Comparison of ENCODE assay signal across 1 cellular context in the genomic region with DNA sequence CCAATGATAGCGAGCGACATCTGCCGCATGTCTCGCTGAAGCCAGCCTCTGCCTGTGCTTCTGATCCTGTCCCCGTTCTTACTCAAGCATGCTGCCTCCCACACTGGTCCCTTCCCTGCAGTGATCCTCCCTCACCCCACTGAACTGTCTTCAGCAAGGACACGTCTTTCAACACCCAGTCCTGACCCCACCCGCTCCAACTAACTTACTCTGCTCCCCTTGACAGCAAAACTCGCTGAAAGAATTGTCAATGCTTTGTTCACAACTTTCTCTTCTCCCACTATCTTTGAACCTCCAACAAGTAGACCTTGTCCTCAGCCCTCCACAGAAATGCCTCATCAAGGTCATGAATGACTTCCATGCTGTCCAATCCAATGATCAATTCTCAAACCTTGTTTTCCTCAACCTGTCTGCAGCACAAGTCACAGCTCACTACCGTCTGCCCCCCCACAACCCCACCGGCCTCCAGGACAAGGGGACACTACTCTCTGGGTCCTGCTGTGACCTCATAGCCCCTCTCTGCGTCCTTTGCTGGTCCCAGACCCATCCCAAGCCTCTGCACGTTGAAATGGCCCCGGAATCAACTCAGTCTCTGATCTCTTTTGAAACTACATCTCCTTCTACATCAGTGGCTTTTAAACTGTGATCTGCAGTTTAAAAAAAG.
TF ChIP-seq lines count a peak whose summit lies in the region.

No MANE protein-coding gene starts in this region.

TF ChIP-seq in K562, 482 proteins besides CTCF, POLR2A, EP300 and RAD21 (continued from another document and continues in another):
- TF ChIP-seq, protein P1, sequence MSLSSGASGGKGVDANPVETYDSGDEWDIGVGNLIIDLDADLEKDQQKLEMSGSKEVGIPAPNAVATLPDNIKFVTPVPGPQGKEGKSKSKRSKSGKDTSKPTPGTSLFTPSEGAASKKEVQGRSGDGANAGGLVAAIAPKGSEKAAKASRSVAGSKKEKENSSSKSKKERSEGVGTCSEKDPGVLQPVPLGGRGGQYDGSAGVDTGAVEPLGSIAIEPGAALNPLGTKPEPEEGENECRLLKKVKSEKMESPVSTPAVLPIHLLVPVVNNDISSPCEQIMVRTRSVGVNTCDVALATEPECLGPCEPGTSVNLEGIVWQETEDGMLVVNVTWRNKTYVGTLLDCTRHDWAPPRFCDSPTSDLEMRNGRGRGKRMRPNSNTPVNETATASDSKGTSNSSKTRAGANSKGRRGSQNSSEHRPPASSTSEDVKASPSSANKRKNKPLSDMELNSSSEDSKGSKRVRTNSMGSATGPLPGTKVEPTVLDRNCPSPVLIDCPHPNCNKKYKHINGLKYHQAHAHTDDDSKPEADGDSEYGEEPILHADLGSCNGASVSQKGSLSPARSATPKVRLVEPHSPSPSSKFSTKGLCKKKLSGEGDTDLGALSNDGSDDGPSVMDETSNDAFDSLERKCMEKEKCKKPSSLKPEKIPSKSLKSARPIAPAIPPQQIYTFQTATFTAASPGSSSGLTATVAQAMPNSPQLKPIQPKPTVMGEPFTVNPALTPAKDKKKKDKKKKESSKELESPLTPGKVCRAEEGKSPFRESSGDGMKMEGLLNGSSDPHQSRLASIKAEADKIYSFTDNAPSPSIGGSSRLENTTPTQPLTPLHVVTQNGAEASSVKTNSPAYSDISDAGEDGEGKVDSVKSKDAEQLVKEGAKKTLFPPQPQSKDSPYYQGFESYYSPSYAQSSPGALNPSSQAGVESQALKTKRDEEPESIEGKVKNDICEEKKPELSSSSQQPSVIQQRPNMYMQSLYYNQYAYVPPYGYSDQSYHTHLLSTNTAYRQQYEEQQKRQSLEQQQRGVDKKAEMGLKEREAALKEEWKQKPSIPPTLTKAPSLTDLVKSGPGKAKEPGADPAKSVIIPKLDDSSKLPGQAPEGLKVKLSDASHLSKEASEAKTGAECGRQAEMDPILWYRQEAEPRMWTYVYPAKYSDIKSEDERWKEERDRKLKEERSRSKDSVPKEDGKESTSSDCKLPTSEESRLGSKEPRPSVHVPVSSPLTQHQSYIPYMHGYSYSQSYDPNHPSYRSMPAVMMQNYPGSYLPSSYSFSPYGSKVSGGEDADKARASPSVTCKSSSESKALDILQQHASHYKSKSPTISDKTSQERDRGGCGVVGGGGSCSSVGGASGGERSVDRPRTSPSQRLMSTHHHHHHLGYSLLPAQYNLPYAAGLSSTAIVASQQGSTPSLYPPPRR (CRISPR knock-in tag; IDR thresholded peaks at IDR 0.05; ENCODE audit: borderline replicate concordance), result no peak
- TF ChIP-seq SMARCA4 (IDR thresholded peaks at IDR 0.05), result peak; percentile 69; the same call in 1 of the 2 replicates
- 0 out of 2 replicates have a peak, but pooled peaks have one; percentile 32 for TF ChIP-seq ZNF263 (CRISPR knock-in tag; IDR thresholded peaks at IDR 0.05; ENCODE audit: borderline replicate concordance)
- 0 out of 2 replicates have a peak, but pooled peaks have one; percentile 48 for TF ChIP-seq HLTF (IDR thresholded peaks at IDR 0.05)
- TF ChIP-seq SMAD3 (CRISPR knock-in tag; conservative IDR thresholded peaks at IDR 0.05), result no peak
- TF ChIP-seq NCOA1 (IDR thresholded peaks at IDR 0.05; ENCODE audit: low read depth), result 0 out of 2 replicates have a peak, but pooled peaks have one; percentile 60
- TF ChIP-seq ELF2 (CRISPR knock-in tag; IDR thresholded peaks at IDR 0.05), result no peak
- no peak for TF ChIP-seq CBFB (CRISPR knock-in tag; IDR thresholded peaks at IDR 0.05)
- TF ChIP-seq ZNF408 (CRISPR knock-in tag; IDR thresholded peaks at IDR 0.05; ENCODE audit: low read depth), result no peak
- TF ChIP-seq ZNF655 (CRISPR knock-in tag; IDR thresholded peaks at IDR 0.05), result no peak
- TF ChIP-seq, protein P2, sequence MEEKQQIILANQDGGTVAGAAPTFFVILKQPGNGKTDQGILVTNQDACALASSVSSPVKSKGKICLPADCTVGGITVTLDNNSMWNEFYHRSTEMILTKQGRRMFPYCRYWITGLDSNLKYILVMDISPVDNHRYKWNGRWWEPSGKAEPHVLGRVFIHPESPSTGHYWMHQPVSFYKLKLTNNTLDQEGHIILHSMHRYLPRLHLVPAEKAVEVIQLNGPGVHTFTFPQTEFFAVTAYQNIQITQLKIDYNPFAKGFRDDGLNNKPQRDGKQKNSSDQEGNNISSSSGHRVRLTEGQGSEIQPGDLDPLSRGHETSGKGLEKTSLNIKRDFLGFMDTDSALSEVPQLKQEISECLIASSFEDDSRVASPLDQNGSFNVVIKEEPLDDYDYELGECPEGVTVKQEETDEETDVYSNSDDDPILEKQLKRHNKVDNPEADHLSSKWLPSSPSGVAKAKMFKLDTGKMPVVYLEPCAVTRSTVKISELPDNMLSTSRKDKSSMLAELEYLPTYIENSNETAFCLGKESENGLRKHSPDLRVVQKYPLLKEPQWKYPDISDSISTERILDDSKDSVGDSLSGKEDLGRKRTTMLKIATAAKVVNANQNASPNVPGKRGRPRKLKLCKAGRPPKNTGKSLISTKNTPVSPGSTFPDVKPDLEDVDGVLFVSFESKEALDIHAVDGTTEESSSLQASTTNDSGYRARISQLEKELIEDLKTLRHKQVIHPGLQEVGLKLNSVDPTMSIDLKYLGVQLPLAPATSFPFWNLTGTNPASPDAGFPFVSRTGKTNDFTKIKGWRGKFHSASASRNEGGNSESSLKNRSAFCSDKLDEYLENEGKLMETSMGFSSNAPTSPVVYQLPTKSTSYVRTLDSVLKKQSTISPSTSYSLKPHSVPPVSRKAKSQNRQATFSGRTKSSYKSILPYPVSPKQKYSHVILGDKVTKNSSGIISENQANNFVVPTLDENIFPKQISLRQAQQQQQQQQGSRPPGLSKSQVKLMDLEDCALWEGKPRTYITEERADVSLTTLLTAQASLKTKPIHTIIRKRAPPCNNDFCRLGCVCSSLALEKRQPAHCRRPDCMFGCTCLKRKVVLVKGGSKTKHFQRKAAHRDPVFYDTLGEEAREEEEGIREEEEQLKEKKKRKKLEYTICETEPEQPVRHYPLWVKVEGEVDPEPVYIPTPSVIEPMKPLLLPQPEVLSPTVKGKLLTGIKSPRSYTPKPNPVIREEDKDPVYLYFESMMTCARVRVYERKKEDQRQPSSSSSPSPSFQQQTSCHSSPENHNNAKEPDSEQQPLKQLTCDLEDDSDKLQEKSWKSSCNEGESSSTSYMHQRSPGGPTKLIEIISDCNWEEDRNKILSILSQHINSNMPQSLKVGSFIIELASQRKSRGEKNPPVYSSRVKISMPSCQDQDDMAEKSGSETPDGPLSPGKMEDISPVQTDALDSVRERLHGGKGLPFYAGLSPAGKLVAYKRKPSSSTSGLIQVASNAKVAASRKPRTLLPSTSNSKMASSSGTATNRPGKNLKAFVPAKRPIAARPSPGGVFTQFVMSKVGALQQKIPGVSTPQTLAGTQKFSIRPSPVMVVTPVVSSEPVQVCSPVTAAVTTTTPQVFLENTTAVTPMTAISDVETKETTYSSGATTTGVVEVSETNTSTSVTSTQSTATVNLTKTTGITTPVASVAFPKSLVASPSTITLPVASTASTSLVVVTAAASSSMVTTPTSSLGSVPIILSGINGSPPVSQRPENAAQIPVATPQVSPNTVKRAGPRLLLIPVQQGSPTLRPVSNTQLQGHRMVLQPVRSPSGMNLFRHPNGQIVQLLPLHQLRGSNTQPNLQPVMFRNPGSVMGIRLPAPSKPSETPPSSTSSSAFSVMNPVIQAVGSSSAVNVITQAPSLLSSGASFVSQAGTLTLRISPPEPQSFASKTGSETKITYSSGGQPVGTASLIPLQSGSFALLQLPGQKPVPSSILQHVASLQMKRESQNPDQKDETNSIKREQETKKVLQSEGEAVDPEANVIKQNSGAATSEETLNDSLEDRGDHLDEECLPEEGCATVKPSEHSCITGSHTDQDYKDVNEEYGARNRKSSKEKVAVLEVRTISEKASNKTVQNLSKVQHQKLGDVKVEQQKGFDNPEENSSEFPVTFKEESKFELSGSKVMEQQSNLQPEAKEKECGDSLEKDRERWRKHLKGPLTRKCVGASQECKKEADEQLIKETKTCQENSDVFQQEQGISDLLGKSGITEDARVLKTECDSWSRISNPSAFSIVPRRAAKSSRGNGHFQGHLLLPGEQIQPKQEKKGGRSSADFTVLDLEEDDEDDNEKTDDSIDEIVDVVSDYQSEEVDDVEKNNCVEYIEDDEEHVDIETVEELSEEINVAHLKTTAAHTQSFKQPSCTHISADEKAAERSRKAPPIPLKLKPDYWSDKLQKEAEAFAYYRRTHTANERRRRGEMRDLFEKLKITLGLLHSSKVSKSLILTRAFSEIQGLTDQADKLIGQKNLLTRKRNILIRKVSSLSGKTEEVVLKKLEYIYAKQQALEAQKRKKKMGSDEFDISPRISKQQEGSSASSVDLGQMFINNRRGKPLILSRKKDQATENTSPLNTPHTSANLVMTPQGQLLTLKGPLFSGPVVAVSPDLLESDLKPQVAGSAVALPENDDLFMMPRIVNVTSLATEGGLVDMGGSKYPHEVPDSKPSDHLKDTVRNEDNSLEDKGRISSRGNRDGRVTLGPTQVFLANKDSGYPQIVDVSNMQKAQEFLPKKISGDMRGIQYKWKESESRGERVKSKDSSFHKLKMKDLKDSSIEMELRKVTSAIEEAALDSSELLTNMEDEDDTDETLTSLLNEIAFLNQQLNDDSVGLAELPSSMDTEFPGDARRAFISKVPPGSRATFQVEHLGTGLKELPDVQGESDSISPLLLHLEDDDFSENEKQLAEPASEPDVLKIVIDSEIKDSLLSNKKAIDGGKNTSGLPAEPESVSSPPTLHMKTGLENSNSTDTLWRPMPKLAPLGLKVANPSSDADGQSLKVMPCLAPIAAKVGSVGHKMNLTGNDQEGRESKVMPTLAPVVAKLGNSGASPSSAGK (IDR thresholded peaks at IDR 0.05), result no peak
- TF ChIP-seq, protein P3, sequence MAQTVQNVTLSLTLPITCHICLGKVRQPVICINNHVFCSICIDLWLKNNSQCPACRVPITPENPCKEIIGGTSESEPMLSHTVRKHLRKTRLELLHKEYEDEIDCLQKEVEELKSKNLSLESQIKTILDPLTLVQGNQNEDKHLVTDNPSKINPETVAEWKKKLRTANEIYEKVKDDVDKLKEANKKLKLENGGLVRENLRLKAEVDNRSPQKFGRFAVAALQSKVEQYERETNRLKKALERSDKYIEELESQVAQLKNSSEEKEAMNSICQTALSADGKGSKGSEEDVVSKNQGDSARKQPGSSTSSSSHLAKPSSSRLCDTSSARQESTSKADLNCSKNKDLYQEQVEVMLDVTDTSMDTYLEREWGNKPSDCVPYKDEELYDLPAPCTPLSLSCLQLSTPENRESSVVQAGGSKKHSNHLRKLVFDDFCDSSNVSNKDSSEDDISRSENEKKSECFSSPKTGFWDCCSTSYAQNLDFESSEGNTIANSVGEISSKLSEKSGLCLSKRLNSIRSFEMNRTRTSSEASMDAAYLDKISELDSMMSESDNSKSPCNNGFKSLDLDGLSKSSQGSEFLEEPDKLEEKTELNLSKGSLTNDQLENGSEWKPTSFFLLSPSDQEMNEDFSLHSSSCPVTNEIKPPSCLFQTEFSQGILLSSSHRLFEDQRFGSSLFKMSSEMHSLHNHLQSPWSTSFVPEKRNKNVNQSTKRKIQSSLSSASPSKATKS (CRISPR knock-in tag; IDR thresholded peaks at IDR 0.05), result no peak
- TF ChIP-seq ZNF592 (IDR thresholded peaks at IDR 0.05), result peak; percentile 37
- no peak for TF ChIP-seq SAFB2 (IDR thresholded peaks at IDR 0.05; ENCODE audit: borderline replicate concordance, low read depth, low read length, severe bottlenecking)
- TF ChIP-seq NR1H2 (CRISPR knock-in tag; IDR thresholded peaks at IDR 0.05), result no peak
- TF ChIP-seq ZNF76 (CRISPR knock-in tag; IDR thresholded peaks at IDR 0.05; ENCODE audit: borderline replicate concordance), result no peak
- TF ChIP-seq, protein P4, sequence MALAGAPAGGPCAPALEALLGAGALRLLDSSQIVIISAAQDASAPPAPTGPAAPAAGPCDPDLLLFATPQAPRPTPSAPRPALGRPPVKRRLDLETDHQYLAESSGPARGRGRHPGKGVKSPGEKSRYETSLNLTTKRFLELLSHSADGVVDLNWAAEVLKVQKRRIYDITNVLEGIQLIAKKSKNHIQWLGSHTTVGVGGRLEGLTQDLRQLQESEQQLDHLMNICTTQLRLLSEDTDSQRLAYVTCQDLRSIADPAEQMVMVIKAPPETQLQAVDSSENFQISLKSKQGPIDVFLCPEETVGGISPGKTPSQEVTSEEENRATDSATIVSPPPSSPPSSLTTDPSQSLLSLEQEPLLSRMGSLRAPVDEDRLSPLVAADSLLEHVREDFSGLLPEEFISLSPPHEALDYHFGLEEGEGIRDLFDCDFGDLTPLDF (CRISPR knock-in tag; IDR thresholded peaks at IDR 0.05), result no peak
- TF ChIP-seq ZNF507 (tag; conservative IDR thresholded peaks at IDR 0.05), result no peak
- peak; percentile 10 for TF ChIP-seq ARHGAP35 (IDR thresholded peaks at IDR 0.05; ENCODE audit: partially characterized antibody)
- no peak for TF ChIP-seq MXI1 (IDR thresholded peaks at IDR 0.05; ENCODE audit: low read depth, low read length)
- peak in 1 of 2 experiments; percentile 50; a peak in 1 of 4 replicates for TF ChIP-seq RCOR1 (IDR thresholded peaks at IDR 0.05; ENCODE audit: borderline replicate concordance in 1 of 2, low read depth in 2 of 2, low read length in 2 of 2)
- peak; percentile 17; the same call in 1 of the 2 replicates for TF ChIP-seq CREM (IDR thresholded peaks at IDR 0.05; ENCODE audit: low read depth)
- TF ChIP-seq GABPA (tag; conservative IDR thresholded peaks at IDR 0.05; ENCODE audit: low read depth), result no peak
- no peak for TF ChIP-seq KAT2B (IDR thresholded peaks at IDR 0.05; ENCODE audit: low read depth, low read length)
